8 cellular contexts compared by ENCODE assay signal in the genomic region with DNA sequence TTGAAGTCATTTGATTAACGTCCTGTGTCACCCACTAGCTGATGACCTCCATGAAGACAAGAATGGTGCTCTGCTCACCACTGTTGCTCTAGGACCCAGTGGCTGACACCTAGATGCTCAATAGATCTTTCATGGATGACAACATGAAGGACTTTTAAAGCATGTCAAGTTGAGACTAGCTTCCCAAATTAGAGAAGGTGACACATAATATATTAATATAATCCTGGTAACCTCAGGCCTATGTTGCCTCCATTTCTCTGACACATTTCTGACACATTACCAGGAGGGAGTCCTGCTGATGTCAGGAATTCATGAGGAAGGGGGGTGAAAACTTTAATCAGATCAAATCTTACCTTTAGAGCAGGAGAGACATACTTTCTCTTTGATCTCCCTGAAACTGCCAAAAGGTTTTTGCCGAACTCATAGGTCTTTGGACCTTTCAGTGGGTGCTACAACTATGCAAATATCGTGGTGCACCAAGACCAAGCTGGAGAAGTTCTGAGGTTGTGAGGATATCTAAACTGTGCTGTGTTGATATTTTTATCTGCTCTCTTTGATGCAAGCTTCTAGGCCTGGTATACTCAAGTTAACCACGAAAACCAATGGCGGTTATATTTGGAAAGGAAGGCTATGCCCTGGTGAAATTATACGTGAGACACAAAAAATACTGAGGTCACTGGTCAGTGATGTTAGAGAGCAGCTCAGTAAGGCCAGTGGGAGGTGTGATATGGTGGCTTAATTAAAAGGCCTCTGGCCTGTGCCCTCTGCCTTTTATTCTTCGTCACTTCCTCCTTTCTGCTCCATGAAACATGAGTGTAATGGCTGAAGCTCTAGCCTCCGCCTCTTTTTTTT. TPM values are rescaled to one million over a fixed set of nuclear protein-coding genes. Genes with fewer than 3 reads are reported as not detected.
A peak's percentile ranks its signal among the peaks of the same experiment; 100 is the strongest.
DNase-seq lines count a peak whose midpoint lies in the region; ATAC-seq lines count a peak whose summit lies in the region.

No MANE protein-coding gene starts in this region.

- H3K4me3 Mint-ChIP-seq in activated T-helper 2 cell treated with anti-CD3 and anti-CD28 coated beads, Interferon-gamma antibody, Interleukin-2, Interleukin-4, amounts not matched to agents 10 μg/mL and 5 μg/mL and 100 μg/mL, durations not matched to agents 14 hours and 24 hours and 36 hours (ENCODE audit: low read depth), result no peak overlapping the region

- H3K27me3 Mint-ChIP-seq in activated T-helper 2 cell treated with anti-CD3 and anti-CD28 coated beads, Interferon-gamma antibody, Interleukin-2, Interleukin-4, amounts not matched to agents 10 μg/mL and 5 μg/mL and 100 μg/mL, durations not matched to agents 14 hours and 24 hours and 36 hours (ENCODE audit: low read depth), result peaks cover 2% of the 10 kb centered on the region

- intact Hi-C loops in activated T-helper 2 cell treated with anti-CD3 and anti-CD28 coated beads, Interferon-gamma antibody, Interleukin-2, Interleukin-4, amounts not matched to agents 10 μg/mL and 5 μg/mL and 100 μg/mL, durations not matched to agents 14 hours and 24 hours and 36 hours (cut with micrococcal nuclease), result no loop called here

- H3K27ac Mint-ChIP-seq in activated T-helper 2 cell treated with anti-CD3 and anti-CD28 coated beads, Interferon-gamma antibody, Interleukin-2, Interleukin-4, amounts not matched to agents 10 μg/mL and 5 μg/mL and 100 μg/mL, durations not matched to agents 14 hours and 24 hours and 36 hours, result peak overlapping the region; percentile 64

- no peaks in the 10 kb centered on the region for H3K36me3 Mint-ChIP-seq in activated T-helper 2 cell treated with anti-CD3 and anti-CD28 coated beads, Interferon-gamma antibody, Interleukin-2, Interleukin-4, amounts not matched to agents 10 μg/mL and 5 μg/mL and 100 μg/mL, durations not matched to agents 14 hours and 24 hours and 36 hours (ENCODE audit: low read depth)

- no peaks in the 10 kb centered on the region for H3K9me3 Mint-ChIP-seq in activated T-helper 2 cell treated with anti-CD3 and anti-CD28 coated beads, Interferon-gamma antibody, Interleukin-2, Interleukin-4, amounts not matched to agents 10 μg/mL and 5 μg/mL and 100 μg/mL, durations not matched to agents 14 hours and 24 hours and 36 hours

- peaks cover 39% of the 10 kb centered on the region for H3K4me1 Mint-ChIP-seq in activated T-helper 2 cell treated with anti-CD3 and anti-CD28 coated beads, Interferon-gamma antibody, Interleukin-2, Interleukin-4, amounts not matched to agents 10 μg/mL and 5 μg/mL and 100 μg/mL, durations not matched to agents 14 hours and 24 hours and 36 hours (ENCODE audit: low read depth)

- ATAC-seq in GM19452 (IDR thresholded peaks at IDR 0.05; ENCODE audit: unreplicated experiment) (peak; percentile 96), HG03280 (IDR thresholded peaks at IDR 0.05; ENCODE audit: unreplicated experiment) (peak; percentile 95)

- DNase-seq in GDM1 (lab: John Stamatoyannopoulos, UW), result peak; percentile 34
- no peak for DNase-seq in activated T-helper 2 cell treated with anti-CD3 and anti-CD28 coated beads, Interferon-gamma antibody, Interleukin-2, Interleukin-4, amounts not matched to agents 10 μg/mL and 5 μg/mL and 100 μg/mL, durations not matched to agents 14 hours and 24 hours and 36 hours (ENCODE audit: low spot score)
- DNase-seq in medulla oblongata (ENCODE audit: extremely low spot score), result no peak
- no peak for DNase-seq in COLO829 (ENCODE audit: low spot score)
- no peak for DNase-seq in SHP77 (lab: John Stamatoyannopoulos, UW)
- no peak for DNase-seq in Ammon's horn (ENCODE audit: low spot score)

RNA-seq across cellular contexts. Expression of gene AMPD3, which starts 13.2 kb away (rescaled TPM):
- 24.8 and 26.1 TPM in 2 replicates for total RNA-seq in activated T-helper 2 cell treated with anti-CD3 and anti-CD28 coated beads, Interferon-gamma antibody, Interleukin-2, Interleukin-4, amounts not matched to agents 10 μg/mL and 5 μg/mL and 100 μg/mL, durations not matched to agents 14 hours and 24 hours and 36 hours
